10 cellular contexts compared by ENCODE assay signal in the genomic region with DNA sequence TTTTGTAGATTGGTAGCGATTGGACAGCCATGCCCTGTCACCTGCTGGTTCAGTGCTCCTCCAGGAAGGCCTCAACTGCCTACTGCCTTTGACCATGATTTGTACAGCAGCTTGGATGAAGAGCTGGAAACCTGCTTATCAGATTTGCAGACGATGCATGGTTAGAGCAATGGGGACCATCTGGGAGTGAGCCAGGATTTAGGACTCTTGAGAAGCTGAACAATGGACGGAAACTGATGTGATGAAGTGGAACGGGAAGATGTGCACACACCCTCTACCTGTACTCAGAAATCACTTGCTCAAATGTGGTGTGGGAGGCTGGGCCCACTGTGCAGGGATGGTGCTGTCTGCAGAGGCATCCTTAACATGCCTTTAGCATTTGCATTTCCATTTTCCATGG. TPM values are rescaled to one million over a fixed set of nuclear protein-coding genes. Genes with fewer than 3 reads are reported as not detected.
DNase-seq lines count a peak whose midpoint lies in the region; ATAC-seq and TF ChIP-seq lines count a peak whose summit lies in the region.
"Had no signal": no experiment of that assay in that cellular context is flagged by ENCODE, and none has a peak within 500 bp of the region (broad histone marks: within the 10 kb centered on the region; RNA-seq: fewer than 3 reads in every experiment).

No MANE protein-coding gene starts in this region.

- TF ChIP-seq CTCF in CD14-positive monocyte (IDR thresholded peaks at IDR 0.05) (no peak), endothelial cell (IDR thresholded peaks at IDR 0.05; ENCODE audit: unreplicated experiment) (no peak), endodermal cell (conservative IDR thresholded peaks at IDR 0.05) (no peak)

- CTCF ChIA-PET in T-cell (lab: Charles Lee) = interaction anchor here (0.6 to 1.5 kb wide), 3 partner anchors 14 to 203 kb away, joined by 3 to 4 read pairs (median 3); no protein-coding TSS in a partner anchor

- H3K36me3 Mint-ChIP-seq in CD14-positive monocyte = peaks cover 9 to 11% of the 10 kb centered on the region in 2 donors
- H3K36me3 Mint-ChIP-seq in T-cell = peaks cover 22% of the 10 kb centered on the region
- peaks cover 15% of the 10 kb centered on the region for H3K36me3 Mint-ChIP-seq in endothelial cell (ENCODE audit: low read depth, unreplicated experiment)
- peaks cover 12% of the 10 kb centered on the region for H3K36me3 Mint-ChIP-seq in endodermal cell (ENCODE audit: low read depth)

- WGBS in endodermal cell (ENCODE audit: insufficient coverage in 1 of 2, insufficient read length in 1 of 2), 2 experiments = 93 to 99% methylated on average over 3 to 4 of the region's 4 CpGs

- peaks cover 74% of the 10 kb centered on the region for H3K4me1 Mint-ChIP-seq in CD14-positive monocyte
- peaks cover 96 to 98% (median 97%) of the 10 kb centered on the region in 3 donors for H3K4me1 Mint-ChIP-seq in T-cell
- peaks cover 50% of the 10 kb centered on the region for H3K4me1 Mint-ChIP-seq in endothelial cell (ENCODE audit: unreplicated experiment)
- peaks cover 29% of the 10 kb centered on the region for H3K4me1 Mint-ChIP-seq in endodermal cell

- H3K36me3 ChIP-seq in BLaER1 = peaks cover 61% of the 10 kb centered on the region
- no peaks in the 10 kb centered on the region for H3K36me3 ChIP-seq in endodermal cell (ENCODE audit: control insufficient read depth, insufficient read depth, low read length)

- H3K27me3 Mint-ChIP-seq in CD14-positive monocyte (ENCODE audit: low read depth in 3 of 3) (no peaks in the 10 kb centered on the region), T-cell (no peaks in the 10 kb centered on the region), endothelial cell (ENCODE audit: unreplicated experiment) (no peaks in the 10 kb centered on the region), endodermal cell (ENCODE audit: insufficient read depth) (no peaks in the 10 kb centered on the region)

- no peak for ATAC-seq in T-cell (replicated peaks in 1 of 4)

- H3K9me3 Mint-ChIP-seq in CD14-positive monocyte = peaks cover 0 to 2% (median 0%) of the 10 kb centered on the region in 7 donors
- no peaks in the 10 kb centered on the region for H3K9me3 Mint-ChIP-seq in T-cell
- no peaks in the 10 kb centered on the region for H3K9me3 Mint-ChIP-seq in endothelial cell (ENCODE audit: unreplicated experiment)
- H3K9me3 Mint-ChIP-seq in endodermal cell = no peaks in the 10 kb centered on the region

- H3K27me3 ChIP-seq in BLaER1 (no peaks in the 10 kb centered on the region), endodermal cell (ENCODE audit: control insufficient read depth, insufficient read depth, low read length, poor library complexity, severe bottlenecking) (no peaks in the 10 kb centered on the region)

- H3K9me3 ChIP-seq in BLaER1 (peaks cover 31% of the 10 kb centered on the region; the same call in 1 of the 2 replicates), endodermal cell (ENCODE audit: control insufficient read depth, low read length) (no peaks in the 10 kb centered on the region)

- H3K4me1 ChIP-seq in BLaER1 (peaks cover 59% of the 10 kb centered on the region), endodermal cell (ENCODE audit: control insufficient read depth, insufficient read depth, low read length) (peaks cover 6% of the 10 kb centered on the region)

- H3K4me3 Mint-ChIP-seq in CD14-positive monocyte (no peak overlapping the region), T-cell (peak overlapping the region; percentile 29 to 80 (median 41)), endothelial cell (ENCODE audit: unreplicated experiment) (peak overlapping the region; percentile 19), endodermal cell (no peak overlapping the region)

- H3K27ac ChIP-seq in BLaER1 (peak overlapping the region; percentile 18; the same call in 1 of the 2 replicates), endodermal cell (ENCODE audit: low read depth, low read length) (no peak overlapping the region)

- POLR2A ChIA-PET in T-cell (lab: Charles Lee) = interaction anchor here in 1 of 2 donors (0.6 kb wide), 1 partner anchor 29 kb away, joined by 4 read pairs; no protein-coding TSS in a partner anchor

- H3K4me3 ChIP-seq in BLaER1 = no peak overlapping the region
- no peak overlapping the region for H3K4me3 ChIP-seq in endodermal cell (ENCODE audit: low read length)

- H3K4me2 ChIP-seq in BLaER1 = peak overlapping the region; percentile 14; the same call in 1 of the 2 replicates

- H4K20me1 ChIP-seq in BLaER1 = peaks cover 62% of the 10 kb centered on the region

- H3K27ac Mint-ChIP-seq in CD14-positive monocyte (peak overlapping the region; percentile 35 to 98 (median 70)), T-cell (peak overlapping the region; percentile 98 to 99), endothelial cell (ENCODE audit: unreplicated experiment) (no peak overlapping the region), endodermal cell (no peak overlapping the region)

- DNase-seq in CD14-positive monocyte (ENCODE audit: low spot score) (no peak), T-cell (no peak), endothelial cell (ENCODE audit: low spot score) (no peak), endodermal cell (no peak)
- DNase-seq in stimulated activated naive CD4-positive, alpha-beta T cell treated with Interleukin-2 at 50 U/mL for 16 hours (lab: John Stamatoyannopoulos, UW) = no peak
- no peak for DNase-seq in stimulated activated CD4-positive, alpha-beta T cell treated with anti-CD3 and anti-CD28 coated beads, Interleukin-4, amount 100 ng/mL, for 1 hour
- DNase-seq: GDM1, NCI-H1694 treated with DMSO at 0.1 percent for 48 hours, NCI-H748 treated with DMSO at 0.1 percent for 48 hours had no signal

- H3K9ac ChIP-seq in BLaER1 = no peak overlapping the region
- no peak overlapping the region for H3K9ac ChIP-seq in endodermal cell (ENCODE audit: extremely low read depth, low read length, poor library complexity, severe bottlenecking)

- intact Hi-C loops in CD14-positive monocyte (cut with micrococcal nuclease) = no loop called here

RNA-seq across cellular contexts. Expression of gene NCK2, which starts 57.2 kb away (rescaled TPM):
- polyA plus RNA-seq in CD14-positive monocyte = 1 to 10 TPM; 2.5 to 7.6 TPM
- total RNA-seq in T-cell (100 to 1,000 TPM in 4 of 5 donors, 10 to 100 TPM in 1; 97.7 to 154 (median 120) TPM), endothelial cell (ENCODE audit: unreplicated experiment) (93.7 TPM), endodermal cell (10 to 100 TPM; 58.9 to 63.8 TPM)
- polyA plus RNA-seq in endodermal cell (2013, experiment 1 of 2) = 58.3 TPM
- polyA plus RNA-seq in endodermal cell (2013, experiment 2 of 2) = 54.9 TPM

Comparison
In these comparisons a context has a peak if more than half of its experiments do, and no peak if none do; other contexts are left out.
1. H3K27ac Mint-ChIP-seq: peak in CD14-positive monocyte (7 of 7) and T-cell (2 of 2); none in endothelial cell (single experiment) and endodermal cell (single experiment).
2. H3K4me3 Mint-ChIP-seq: peak in T-cell (3 of 3) and endothelial cell (single experiment); none in CD14-positive monocyte (0 of 2) and endodermal cell (single experiment).